In the genomic region with DNA sequence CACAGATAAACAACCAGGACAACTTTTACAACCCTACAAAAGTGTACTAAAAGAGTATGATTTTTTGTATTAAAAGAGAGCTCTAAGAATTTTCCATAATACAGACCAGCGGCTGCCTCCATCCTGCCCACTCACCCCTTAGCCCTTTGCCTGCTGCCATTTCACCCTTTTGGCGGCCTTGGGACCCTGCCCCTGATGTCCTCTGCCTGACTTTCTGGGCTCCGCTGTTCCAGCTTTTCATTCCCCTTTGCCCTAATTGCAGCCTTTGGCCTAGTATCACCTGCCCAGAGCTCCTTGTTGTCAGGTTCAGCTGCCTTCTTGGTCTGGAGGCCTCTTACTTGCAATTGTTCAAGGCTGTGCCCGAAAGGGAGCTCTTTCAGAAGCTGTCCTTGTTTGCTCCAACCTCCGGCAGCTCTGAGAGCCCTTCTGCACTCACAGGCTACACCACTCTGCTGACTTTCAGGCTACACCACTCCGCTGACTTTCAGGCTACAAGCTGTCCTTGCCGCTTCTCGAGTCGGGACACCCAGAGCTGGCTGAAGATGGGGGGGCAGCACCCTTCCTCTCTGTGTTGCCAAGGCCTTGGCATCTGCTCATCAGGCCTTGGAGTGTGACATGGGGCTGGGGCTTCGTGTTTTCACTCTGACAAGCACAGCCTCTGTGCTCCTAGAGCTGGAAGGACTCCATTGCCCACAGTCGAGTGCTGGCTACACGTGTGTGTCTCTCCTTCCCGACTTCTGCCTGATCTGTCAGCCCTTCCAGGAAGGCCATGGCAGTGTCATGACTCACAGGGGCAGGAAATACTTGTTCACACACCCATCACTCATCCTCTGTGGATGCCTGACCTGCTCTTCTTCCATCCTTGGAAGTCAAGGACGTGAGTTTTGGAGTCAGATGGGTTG, we compare ENCODE assay signal across 10 cellular contexts. TPM values are rescaled to one million over a fixed set of nuclear protein-coding genes. Genes with fewer than 3 reads are reported as not detected.
DNase-seq lines count a peak whose midpoint lies in the region; ATAC-seq and TF ChIP-seq lines count a peak whose summit lies in the region.
"Had no signal": no experiment of that assay in that cellular context is flagged by ENCODE, and none has a peak within 500 bp of the region (broad histone marks: within the 10 kb centered on the region; RNA-seq: fewer than 3 reads in every experiment).

No MANE protein-coding gene starts in this region.

- peak overlapping the region; percentile 88 for H3K27ac ChIP-seq in DND-41 (ENCODE audit: low read length)
- no peak overlapping the region for H3K27ac ChIP-seq in PC-3 (ENCODE audit: low read length)
- peak overlapping the region; percentile 80 to 91 (median 84) for H3K27ac ChIP-seq in esophagus squamous epithelium
- H3K27ac ChIP-seq: PC-9 had no signal

- no peak overlapping the region for H3K9ac ChIP-seq in DND-41 (ENCODE audit: low read depth, low read length)
- H3K9ac ChIP-seq in PC-3 (ENCODE audit: low read length), result no peak overlapping the region

- WGBS in esophagus squamous epithelium, 2 donors, result 66 to 69% methylated on average over 10 to 13 of the region's 14 CpGs

- H3F3A ChIP-seq in PC-3 (ENCODE audit: low read length, unreplicated experiment), result no peaks in the 10 kb centered on the region

- no TSS peak for BruUV-seq in PC-3 (replicated peaks; lab: Mats Ljungman, UMichigan)

- no peak overlapping the region for H3K4me3 ChIP-seq in DND-41 (ENCODE audit: low read depth in 1 of 2, low read length in 2 of 2)
- H3K4me3 ChIP-seq in PC-3 (ENCODE audit: low read length), result no peak overlapping the region
- no peak overlapping the region for H3K4me3 ChIP-seq in esophagus squamous epithelium
- H3K4me3 ChIP-seq: PC-9 had no signal

- intact Hi-C loops in PC-3 (cut with micrococcal nuclease) (no loop called here), esophagus squamous epithelium (cut with DNase I) (no loop called here)

- POLR2A ChIA-PET in PC-3 (lab: Charles Lee; ENCODE audit: unreplicated experiment), result no interaction called here

- DNase-seq in DND-41 (no peak), PC-3 (peak; percentile 75), esophagus squamous epithelium (lab: John Stamatoyannopoulos, UW) (no peak), pons (ENCODE audit: low spot score) (peak; percentile 56), COR-L47 (lab: John Stamatoyannopoulos, UW) (no peak), COLO829 (ENCODE audit: low spot score) (no peak)
- DNase-seq in activated CD4-positive, alpha-beta T cell treated with anti-CD3 and anti-CD28 coated beads, Interleukin-2, amount 50 U/mL, for 1 hour, result no peak
- DNase-seq in activated CD4-positive, alpha-beta T cell treated with anti-CD3 and anti-CD28 coated beads, Interleukin-2, amount 50 U/mL, for 48 hours, result no peak
- DNase-seq: CD8-positive, alpha-beta memory T cell had no signal

- H3K27me3 ChIP-seq in DND-41 (ENCODE audit: insufficient read depth, low read length, poor library complexity), result no peaks in the 10 kb centered on the region
- H3K27me3 ChIP-seq in PC-3 (ENCODE audit: low read length), result peaks cover 33% of the 10 kb centered on the region
- H3K27me3 ChIP-seq in esophagus squamous epithelium, result peaks cover 0 to 9% (median 0%) of the 10 kb centered on the region in 4 donors

- H3K79me2 ChIP-seq in DND-41 (ENCODE audit: insufficient read depth, low read length), result peaks cover 6% of the 10 kb centered on the region; the same call in 1 of the 2 replicates
- H3K79me2 ChIP-seq in PC-3 (ENCODE audit: low read length), result no peaks in the 10 kb centered on the region

- ATAC-seq in DND-41 (ENCODE audit: insufficient read depth, low read depth) (no peak), PC-3 (peak; percentile 89)

- no peaks in the 10 kb centered on the region for H3K36me3 ChIP-seq in DND-41 (ENCODE audit: insufficient read depth, low read length)
- no peaks in the 10 kb centered on the region for H3K36me3 ChIP-seq in PC-3 (ENCODE audit: low read depth, low read length)
- no peaks in the 10 kb centered on the region for H3K36me3 ChIP-seq in esophagus squamous epithelium

- no peaks in the 10 kb centered on the region for H4K20me1 ChIP-seq in DND-41 (ENCODE audit: insufficient read depth, low read length)
- no peaks in the 10 kb centered on the region for H4K20me1 ChIP-seq in PC-3 (ENCODE audit: low read length)

- H3K4me1 ChIP-seq in DND-41 (ENCODE audit: insufficient read depth, low read length) (peaks cover 46% of the 10 kb centered on the region), PC-3 (ENCODE audit: insufficient read depth, low read length) (peaks cover 10% of the 10 kb centered on the region), esophagus squamous epithelium (peaks cover 37 to 79% (median 47%) of the 10 kb centered on the region in 3 donors)

- TF ChIP-seq POLR2A in esophagus squamous epithelium (IDR thresholded peaks at IDR 0.05), result peak in 1 of 4 donors; percentile 23

- H3K9me2 ChIP-seq in PC-3 (replicated peaks; ENCODE audit: low read length), result no peaks in the 10 kb centered on the region

- H3K4me2 ChIP-seq in DND-41 (ENCODE audit: insufficient read depth, low read length) (no peak overlapping the region), PC-3 (ENCODE audit: low read length) (no peak overlapping the region)
- H3K4me2 ChIP-seq: PC-9 had no signal

- H2AFZ ChIP-seq in DND-41 (ENCODE audit: low read depth, low read length) (no peak overlapping the region), PC-3 (ENCODE audit: low read length) (no peak overlapping the region)
- H2AFZ ChIP-seq: PC-9 had no signal

- TF ChIP-seq CTCF in DND-41 (IDR thresholded peaks at IDR 0.05; ENCODE audit: borderline replicate concordance, extremely low read depth, low read length, poor library complexity, severe bottlenecking) (no peak), PC-3 (conservative IDR thresholded peaks at IDR 0.05; ENCODE audit: low read depth, low read length) (no peak), esophagus squamous epithelium (IDR thresholded peaks at IDR 0.05) (no peak)

- CTCF ChIA-PET in PC-3 (lab: Charles Lee), result no interaction called here

- H3K9me3 ChIP-seq in DND-41 (ENCODE audit: insufficient read depth, low read length, severe bottlenecking) (no peaks in the 10 kb centered on the region), PC-3 (ENCODE audit: low read length) (no peaks in the 10 kb centered on the region), esophagus squamous epithelium (no peaks in the 10 kb centered on the region)

RNA-seq across cellular contexts. Expression of a gene that starts 43.1 kb away (rescaled TPM):
- 8.5 and 20.0 TPM in 2 replicates for total RNA-seq in PC-3 (2014; rRNA removed)
- 10 to 100 TPM; 21.6 to 72.7 (median 35.2) TPM for total RNA-seq in esophagus squamous epithelium

Comparison
In these comparisons a context has a peak if more than half of its experiments do, and no peak if none do; other contexts are left out.
1. DNase-seq: peak in PC-3 (single experiment) and pons (single experiment); none in DND-41 (single experiment), esophagus squamous epithelium (single experiment), COR-L47 (single experiment), activated CD4-positive, alpha-beta T cell treated with anti-CD3 and anti-CD28 coated beads, Interleukin-2, amount 50 U/mL, for 1 hour (single experiment), activated CD4-positive, alpha-beta T cell treated with anti-CD3 and anti-CD28 coated beads, Interleukin-2, amount 50 U/mL, for 48 hours (0 of 2) and COLO829 (single experiment).